In the genomic region with DNA sequence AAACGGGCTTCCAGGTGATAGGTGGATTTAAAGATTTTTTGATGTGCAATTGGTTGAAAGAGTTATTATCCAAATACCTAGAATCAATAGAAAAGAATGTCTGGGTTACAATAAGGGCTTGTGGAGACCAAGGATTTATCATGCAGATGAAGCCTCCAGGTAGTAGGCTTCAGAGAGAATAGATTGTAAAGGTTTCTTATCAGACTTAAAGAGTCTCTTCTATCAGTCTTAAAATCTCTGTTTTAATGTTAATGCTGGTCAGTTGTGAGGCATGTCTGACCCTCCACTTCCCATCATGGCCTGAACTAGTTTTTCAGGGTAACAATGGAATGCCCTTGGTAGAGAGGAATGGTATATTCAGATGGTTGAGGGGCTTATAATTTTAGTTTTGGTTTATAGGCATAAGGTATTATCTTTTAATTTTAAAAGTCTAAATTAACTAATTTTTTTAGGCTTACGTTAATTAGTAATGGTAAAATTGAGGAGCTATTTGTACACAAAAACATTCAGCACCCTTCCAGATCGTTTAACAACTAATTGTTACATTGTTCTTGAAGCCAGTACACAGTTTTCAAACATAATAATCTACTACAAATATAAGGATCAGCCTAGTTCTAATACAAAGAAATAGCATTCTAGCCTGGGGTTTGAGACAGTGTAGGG, we compare ENCODE assay signal across 18 cellular contexts.
"Had no signal": no experiment of that assay in that cellular context is flagged by ENCODE, and none has a peak within 500 bp of the region (broad histone marks: within the 10 kb centered on the region; RNA-seq: fewer than 3 reads in every experiment).

No MANE protein-coding gene starts in this region.

- H3K27ac ChIP-seq: epithelial cell of prostate, esophagus muscularis mucosa, gastrocnemius medialis, heart right ventricle, parathyroid adenoma, prostate gland, right lobe of liver, tibial artery, upper lobe of right lung, vagina had no signal

- ATAC-seq: gastrocnemius medialis; heart right ventricle; natural killer cell; right lobe of liver; stimulated activated memory B cell treated with anti-CD40 and anti-IgM and Interleukin-4, amounts not matched to agents 10 μg/mL and 1 μg/mL and 100 μg/mL, for 72 hours; upper lobe of right lung had no signal

- DNase-seq: cortex of kidney; effector memory CD4-positive, alpha-beta T cell; gastrocnemius medialis; heart right ventricle; hypothalamus; kidney glomerular epithelial cell; mammary epithelial cell; natural killer cell; right lobe of liver; stimulated activated CD4-positive, alpha-beta T cell treated with anti-CD3 and anti-CD28 coated beads, Interleukin-4, amount 100 ng/mL, for 24 hours; tibial artery; upper lobe of right lung had no signal

- H3K36me3 ChIP-seq: esophagus muscularis mucosa, gastrocnemius medialis, heart right ventricle, prostate gland, right lobe of liver, tibial artery, upper lobe of right lung, vagina had no signal

- H3K27me3 ChIP-seq: esophagus muscularis mucosa, gastrocnemius medialis, heart right ventricle, right lobe of liver, tibial artery, upper lobe of right lung, vagina had no signal

- H3K9ac ChIP-seq: parathyroid adenoma had no signal

- H3K4me1 ChIP-seq: esophagus muscularis mucosa, gastrocnemius medialis, heart right ventricle, parathyroid adenoma, prostate gland, right lobe of liver, tibial artery, upper lobe of right lung, vagina had no signal

- H3K9me3 ChIP-seq: esophagus muscularis mucosa, gastrocnemius medialis, heart right ventricle, prostate gland, right lobe of liver, tibial artery, upper lobe of right lung, vagina had no signal

- H3K4me3 ChIP-seq: esophagus muscularis mucosa, gastrocnemius medialis, heart right ventricle, prostate gland, right lobe of liver, tibial artery, upper lobe of right lung, vagina had no signal

- H3K79me2 ChIP-seq: parathyroid adenoma had no signal
